Comparison of ENCODE assay signal across 9 cellular contexts in the genomic region with DNA sequence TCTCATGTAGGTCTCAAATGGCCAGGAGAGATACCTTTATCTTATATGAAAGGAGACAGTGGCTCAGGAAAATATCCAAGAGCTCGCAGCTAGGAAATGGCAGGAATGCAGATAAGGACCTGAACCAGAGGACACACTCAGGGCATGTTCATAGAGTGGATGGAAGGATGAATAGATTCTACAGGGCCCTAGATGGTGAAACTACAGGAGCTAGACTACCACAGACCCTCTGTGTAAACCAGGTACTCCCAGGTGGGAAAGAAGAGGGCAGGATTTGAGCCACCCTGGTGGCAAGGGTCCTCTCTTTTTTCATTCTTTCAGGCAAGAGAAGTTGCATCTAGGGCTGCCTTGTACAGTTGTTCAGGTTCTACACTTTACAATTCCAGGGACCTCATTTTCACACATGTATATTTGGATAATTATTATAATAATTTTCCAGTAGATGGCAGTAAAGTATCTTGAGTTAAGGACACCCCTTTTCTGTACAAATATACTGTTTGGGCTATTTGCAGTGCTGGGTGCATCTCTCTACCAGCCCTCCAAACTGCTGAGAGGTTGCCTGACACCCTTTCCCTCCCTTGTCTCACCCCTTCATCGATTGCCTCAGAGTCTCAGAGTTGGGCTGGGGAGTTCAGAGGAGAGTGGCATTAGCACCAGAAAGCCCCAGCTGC. TPM values are rescaled to one million over a fixed set of nuclear protein-coding genes. Genes with fewer than 3 reads are reported as not detected.
A peak's percentile ranks its signal among the peaks of the same experiment; 100 is the strongest.
DNase-seq lines count a peak whose midpoint lies in the region; ATAC-seq, FAIRE-seq and TF ChIP-seq lines count a peak whose summit lies in the region.
"Had no signal": no experiment of that assay in that cellular context is flagged by ENCODE, and none has a peak within 500 bp of the region (broad histone marks: within the 10 kb centered on the region; RNA-seq: fewer than 3 reads in every experiment).

No MANE protein-coding gene starts in this region.

- no TSS peak for BruUV-seq in K562 (replicated peaks; lab: Mats Ljungman, UMichigan)

- no peak for FAIRE-seq in K562 (lab: Jason Lieb, UNC)

- no peak overlapping the region for H3K4me3 ChIP-seq in K562
- no peak overlapping the region for H3K4me3 ChIP-seq in mucosa of descending colon
- no peak overlapping the region for H3K4me3 ChIP-seq in neuronal stem cell (ENCODE audit: low read length in 2 of 2)
- H3K4me3 ChIP-seq: SJSA1 had no signal

- H3K36me3 Mint-ChIP-seq in activated CD4-positive, alpha-beta T cell treated with anti-CD3 and anti-CD28 coated beads for 36 hours (ENCODE audit: low read depth), result no peaks in the 10 kb centered on the region

- no peaks in the 10 kb centered on the region for H3K9me1 ChIP-seq in K562 (ENCODE audit: control insufficient read depth, insufficient read depth, low read length)

- no peak overlapping the region for H3K4me2 ChIP-seq in K562 (ENCODE audit: insufficient read depth, low read length)
- no peak overlapping the region for H3K4me2 ChIP-seq in neuronal stem cell (ENCODE audit: insufficient read depth, low read length, poor library complexity, severe bottlenecking)

- H3K27ac ChIP-seq in K562 (ENCODE audit: extremely low read depth, low read depth, low read length) (no peak overlapping the region), neuronal stem cell (replicated peaks; ENCODE audit: low read length) (no peak overlapping the region)
- H3K27ac ChIP-seq: SJSA1 had no signal

- no peaks in the 10 kb centered on the region for H3K36me3 ChIP-seq in K562 (ENCODE audit: control insufficient read depth, insufficient read depth, low read length)
- no peaks in the 10 kb centered on the region for H3K36me3 ChIP-seq in mucosa of descending colon (ENCODE audit: low read depth)
- no peaks in the 10 kb centered on the region for H3K36me3 ChIP-seq in neuronal stem cell (replicated peaks in 1 of 2; ENCODE audit: control insufficient read depth in 2 of 2, insufficient read depth in 2 of 2, low read length in 2 of 2)
- H3K36me3 ChIP-seq: SJSA1 had no signal

- CTCF ChIA-PET in activated CD4-positive, alpha-beta T cell treated with anti-CD3 and anti-CD28 coated beads for 36 hours (lab: Charles Lee), result interaction anchor here (0.6 to 6.0 kb wide), 22 partner anchors 10 to 1176 kb away, joined by 3 to 73 read pairs (median 4); partner anchors contain the start of gene GSTZ1
- CTCF ChIA-PET in K562 (lab: Yijun Ruan, JAX; ENCODE audit: low intra/inter-chr PET ratio), result interaction anchor here (0.6 to 1.8 kb wide), 4 partner anchors 62 to 1360 kb away, joined by 3 to 6 read pairs (median 4); no protein-coding TSS in a partner anchor

- no peaks in the 10 kb centered on the region; a peak in 1 of 5 replicates for H3K4me1 ChIP-seq in K562 (replicated peaks in 1 of 2; ENCODE audit: control insufficient read depth in 2 of 2, insufficient read depth in 2 of 2, low read length in 2 of 2)
- H3K4me1 ChIP-seq in mucosa of descending colon (ENCODE audit: low read depth), result no peaks in the 10 kb centered on the region
- peaks cover 2 to 7% of the 10 kb centered on the region in 2 donors for H3K4me1 ChIP-seq in neuronal stem cell (ENCODE audit: control insufficient read depth in 2 of 2, insufficient read depth in 1 of 2, low read depth in 1 of 2, low read length in 2 of 2)
- H3K4me1 ChIP-seq: SJSA1 had no signal

- no peak overlapping the region for H3K18ac ChIP-seq in neuronal stem cell (ENCODE audit: low read length)

- no peak for TF ChIP-seq POLR2A in K562 (conservative IDR thresholded peaks at IDR 0.05)

- no peak overlapping the region for H4K91ac ChIP-seq in neuronal stem cell (ENCODE audit: low read depth, low read length, poor library complexity)

- no peak overlapping the region for H2BK15ac ChIP-seq in neuronal stem cell (ENCODE audit: low read length)

- H3K9ac ChIP-seq in K562 (ENCODE audit: insufficient read depth in 1 of 2, low read depth in 2 of 2, low read length in 2 of 2), result no peak overlapping the region
- no peak overlapping the region for H3K9ac ChIP-seq in neuronal stem cell (ENCODE audit: low read depth, low read length, poor library complexity)

- no peak for TF ChIP-seq EP300 in K562 (IDR thresholded peaks at IDR 0.05; ENCODE audit: low read length)

- no peak overlapping the region for H2AK5ac ChIP-seq in neuronal stem cell (ENCODE audit: low read depth, low read length)

- H4K8ac ChIP-seq in neuronal stem cell (ENCODE audit: low read depth, low read length), result no peak overlapping the region

- H3K27me3 ChIP-seq in K562 (ENCODE audit: control insufficient read depth in 2 of 2, insufficient read depth in 2 of 2, low read length in 2 of 2) (peaks cover 0 to 12% of the 10 kb centered on the region in 2 experiments; a peak in 1 of 5 replicates), neuronal stem cell (ENCODE audit: control insufficient read depth in 3 of 3, insufficient read depth in 3 of 3, low read depth in 1 of 3, low read length in 3 of 3) (peaks cover 0 to 3% (median 0%) of the 10 kb centered on the region in 3 experiments)
- H3K27me3 ChIP-seq: SJSA1 had no signal

- peak; percentile 26 to 56; a peak in 3 of 4 replicates for TF ChIP-seq RAD21 in K562 (CRISPR knock-in tag; conservative IDR thresholded peaks at IDR 0.05 in 1 of 2, IDR thresholded peaks at IDR 0.05 in 1 of 2)

- no peak overlapping the region for H2BK5ac ChIP-seq in neuronal stem cell (ENCODE audit: low read length)

- peak in 2 of 3 experiments; percentile 4 to 47; a peak in 2 of 6 replicates for TF ChIP-seq CTCF in K562 (IDR thresholded peaks at IDR 0.05 in 2 of 3, conservative IDR thresholded peaks at IDR 0.05 in 1 of 3; ENCODE audit: insufficient read depth in 2 of 3, low read depth in 1 of 3, low read length in 3 of 3)
- TF ChIP-seq CTCF in mucosa of descending colon (IDR thresholded peaks at IDR 0.05), result no peak

- peak; percentile 69 for ATAC-seq in activated CD4-positive, alpha-beta T cell treated with anti-CD3 and anti-CD28 coated beads for 36 hours
- ATAC-seq in K562 (peak; percentile 83), mucosa of descending colon (peak; percentile 53), HG03025 (IDR thresholded peaks at IDR 0.05; ENCODE audit: low FRiP score, unreplicated experiment) (no peak)

- H3K14ac ChIP-seq in neuronal stem cell (ENCODE audit: low read length), result no peak overlapping the region

- H3K79me2 ChIP-seq in K562 (ENCODE audit: control insufficient read depth, insufficient read depth, low read length), result no peaks in the 10 kb centered on the region

- H3K4me1 Mint-ChIP-seq in activated CD4-positive, alpha-beta T cell treated with anti-CD3 and anti-CD28 coated beads for 36 hours, result no peaks in the 10 kb centered on the region

- H4K20me1 ChIP-seq in K562 (replicated peaks; ENCODE audit: control insufficient read depth, insufficient read depth, low read length), result no peaks in the 10 kb centered on the region

- in situ Hi-C loops in K562 (cut with MboI), result no loop called here

- no peak overlapping the region for H2BK120ac ChIP-seq in neuronal stem cell (ENCODE audit: low read depth, low read length)

- no peak overlapping the region for H3K27ac Mint-ChIP-seq in activated CD4-positive, alpha-beta T cell treated with anti-CD3 and anti-CD28 coated beads for 36 hours

- no peak for DNase-seq in activated CD4-positive, alpha-beta T cell treated with anti-CD3 and anti-CD28 coated beads for 36 hours
- no peak for DNase-seq in activated CD4-positive, alpha-beta T cell treated with anti-CD3 and anti-CD28 coated beads for 1 hour
- DNase-seq in NCI-H2171 treated with DMSO at 0.1 percent for 48 hours (lab: John Stamatoyannopoulos, UW) (peak; percentile 86), K562 (ENCODE audit: extremely low read depth in 1 of 4, low spot score in 3 of 4) (peak in 2 of 4 experiments; percentile 19 to 39), mucosa of descending colon (no peak), neuronal stem cell (ENCODE audit: low spot score) (no peak)
- no peak for DNase-seq in NK-92 treated with Interleukin-12 subunit alpha and Interleukin-12 subunit beta, amount 100 ng/mL, for 24 hours (lab: John Stamatoyannopoulos, UW)

- 0% methylated on average over 2 of the region's 2 CpGs for WGBS in K562 (ENCODE audit: insufficient coverage, low coverage, missing lambda C conversion rate)
- WGBS in neuronal stem cell (ENCODE audit: extremely low coverage in 2 of 2, insufficient read length in 2 of 2, insufficient replicate concordance in 1 of 2), 2 donors, result no CpG with 5 or more reads among the region's 2 CpGs

- H2BK12ac ChIP-seq in neuronal stem cell (ENCODE audit: low read length), result no peak overlapping the region

- H3K9me3 Mint-ChIP-seq in activated CD4-positive, alpha-beta T cell treated with anti-CD3 and anti-CD28 coated beads for 36 hours (ENCODE audit: low read depth), result no peaks in the 10 kb centered on the region

- no peak overlapping the region for H3K4ac ChIP-seq in neuronal stem cell (ENCODE audit: low read length)

- H3K9me3 ChIP-seq in K562 (replicated peaks; ENCODE audit: control insufficient read depth, insufficient read depth, low read depth, low read length), result no peaks in the 10 kb centered on the region
- H3K9me3 ChIP-seq in mucosa of descending colon, result no peaks in the 10 kb centered on the region
- H3K9me3 ChIP-seq in neuronal stem cell (replicated peaks in 1 of 2; ENCODE audit: control insufficient read depth in 2 of 2, insufficient read depth in 1 of 2, low read depth in 1 of 2, low read length in 2 of 2), result no peaks in the 10 kb centered on the region
- H3K9me3 ChIP-seq: SJSA1 had no signal

- H2AFZ ChIP-seq in K562 (ENCODE audit: low read depth, low read length), result no peak overlapping the region
- H2AFZ ChIP-seq in neuronal stem cell (ENCODE audit: low read length), result no peak overlapping the region

- POLR2A ChIA-PET in activated CD4-positive, alpha-beta T cell treated with anti-CD3 and anti-CD28 coated beads for 36 hours (lab: Charles Lee), result no interaction called here
- POLR2A ChIA-PET in K562 (lab: Yijun Ruan, JAX), result interaction anchor here (0.6 to 1.1 kb wide), 2 partner anchors 16 to 466 kb away, joined by 3 to 4 read pairs; no protein-coding TSS in a partner anchor

- peaks cover 34% of the 10 kb centered on the region for H3K27me3 Mint-ChIP-seq in activated CD4-positive, alpha-beta T cell treated with anti-CD3 and anti-CD28 coated beads for 36 hours

- H3K79me1 ChIP-seq in neuronal stem cell (ENCODE audit: low read depth, low read length), result no peaks in the 10 kb centered on the region

- intact Hi-C loops in activated CD4-positive, alpha-beta T cell treated with anti-CD3 and anti-CD28 coated beads for 36 hours (cut with DNase I, micrococcal nuclease), result loop anchor here (1.0 to 5.0 kb wide), 4 partner anchors 60 to 164 kb away; no protein-coding TSS in a partner anchor
- intact Hi-C loops in K562 (cut with micrococcal nuclease), result loop anchor here (2.0 to 5.0 kb wide), 4 partner anchors 60 to 400 kb away; no protein-coding TSS in a partner anchor
- intact Hi-C loops in mucosa of descending colon (cut with DNase I, micrococcal nuclease), result loop anchor here (10.0 kb wide), 2 partner anchors 63 to 163 kb away; no protein-coding TSS in a partner anchor

- H3K4me3 Mint-ChIP-seq in activated CD4-positive, alpha-beta T cell treated with anti-CD3 and anti-CD28 coated beads for 36 hours, result no peak overlapping the region

- no peak overlapping the region for H3K23ac ChIP-seq in neuronal stem cell (ENCODE audit: low read depth, low read length, poor library complexity)

RNA-seq across cellular contexts. Expression of gene ZDHHC22, which starts 10.5 kb away (rescaled TPM):
- total RNA-seq in activated CD4-positive, alpha-beta T cell treated with anti-CD3 and anti-CD28 coated beads for 36 hours, result not detected
- total RNA-seq in K562 (2011; cell fraction: chromatin; rRNA removed; ENCODE audit: low replicate concordance), result not detected in 2 replicates
- total RNA-seq in K562 (2011; cell fraction: nucleolus; rRNA removed), result not detected in 2 replicates
- total RNA-seq in K562 (2011; cell fraction: nucleoplasm; rRNA removed), result not detected in 2 replicates
- total RNA-seq in K562 (2014; rRNA removed) (not detected in 2 replicates), K562 (2014; rRNA removed; fragmentation: Illumina TruSeq; extraction: Trizol) (not detected in 2 replicates), K562 (2015; rRNA removed; fragmentation: Illumina TruSeq; extraction: Trizol) (not detected in 2 replicates), K562 (2021) (not detected in 2 replicates), mucosa of descending colon (1 to 10 TPM in 1 of 3 donors, not detected in 2; 1.7 TPM)
- polyA plus RNA-seq in K562 (2011; rRNA removed) (not detected in 2 replicates), K562 (2014; fragmentation: Illumina TruSeq; extraction: Trizol) (not detected in 2 replicates), K562 (2014; fragmentation: Nextera tagmentation; extraction: Ambion mirVana) (not detected), K562 (2014; rRNA removed) (not detected in 2 replicates)
- not detected in 2 replicates for polyA plus RNA-seq in K562 (2011; cell fraction: cytosol; rRNA removed)
- not detected in 2 replicates for polyA plus RNA-seq in K562 (2011; cell fraction: nucleus; rRNA removed)
- polyA plus RNA-seq in K562 (2012), result not detected in 2 replicates
- polyA minus RNA-seq in K562 (2011; rRNA and poly(A)+ RNA removed), result not detected in 2 replicates
- polyA minus RNA-seq in K562 (2011; cell fraction: cytosol; rRNA and poly(A)+ RNA removed), result not detected in 2 replicates
- not detected in 2 replicates for polyA minus RNA-seq in K562 (2011; cell fraction: nucleus; rRNA and poly(A)+ RNA removed)
- 0.53 TPM for polyA plus RNA-seq in neuronal stem cell (2013, experiment 1 of 2)
- polyA plus RNA-seq in neuronal stem cell (2013, experiment 2 of 2), result 0.54 TPM

RNA-seq across cellular contexts. Expression of gene TMEM63C, which starts 29.5 kb away (rescaled TPM):
- total RNA-seq in activated CD4-positive, alpha-beta T cell treated with anti-CD3 and anti-CD28 coated beads for 36 hours, result 1 to 10 TPM; 1.1 to 1.4 TPM
- total RNA-seq in K562 (2011; cell fraction: chromatin; rRNA removed; ENCODE audit: low replicate concordance), result 0.25 TPM in 1 of 2 replicates, not detected in the other
- not detected in 2 replicates for total RNA-seq in K562 (2011; cell fraction: nucleolus; rRNA removed)
- not detected in 2 replicates for total RNA-seq in K562 (2011; cell fraction: nucleoplasm; rRNA removed)
- total RNA-seq in K562 (2014; rRNA removed) (not detected in 2 replicates), K562 (2014; rRNA removed; fragmentation: Illumina TruSeq; extraction: Trizol) (not detected in 2 replicates), K562 (2015; rRNA removed; fragmentation: Illumina TruSeq; extraction: Trizol) (0.57 TPM in 1 of 2 replicates, not detected in the other), K562 (2021) (not detected in 2 replicates), mucosa of descending colon (10 to 100 TPM; 21.2 to 40.8 (median 34.9) TPM)
- polyA plus RNA-seq in K562 (2011; rRNA removed) (0.07 and 0.14 TPM in 2 replicates), K562 (2014; fragmentation: Illumina TruSeq; extraction: Trizol) (not detected in 2 replicates), K562 (2014; fragmentation: Nextera tagmentation; extraction: Ambion mirVana) (not detected), K562 (2014; rRNA removed) (not detected in 2 replicates)
- not detected in 2 replicates for polyA plus RNA-seq in K562 (2011; cell fraction: cytosol; rRNA removed)
- 0.08 TPM in 1 of 2 replicates, not detected in the other for polyA plus RNA-seq in K562 (2011; cell fraction: nucleus; rRNA removed)
- polyA plus RNA-seq in K562 (2012), result 0.15 TPM in 1 of 2 replicates, not detected in the other
- polyA minus RNA-seq in K562 (2011; rRNA and poly(A)+ RNA removed), result 0.03 TPM in 1 of 2 replicates, not detected in the other
- polyA minus RNA-seq in K562 (2011; cell fraction: cytosol; rRNA and poly(A)+ RNA removed), result not detected in 2 replicates
- 0.13 TPM in 1 of 2 replicates, not detected in the other for polyA minus RNA-seq in K562 (2011; cell fraction: nucleus; rRNA and poly(A)+ RNA removed)
- 1.9 TPM for polyA plus RNA-seq in neuronal stem cell (2013, experiment 1 of 2)
- polyA plus RNA-seq in neuronal stem cell (2013, experiment 2 of 2), result 1.9 TPM

RNA-seq across cellular contexts. Expression of gene CIPC, which starts 54.0 kb away (rescaled TPM):
- 1 to 10 TPM; 8.6 to 10.0 TPM for total RNA-seq in activated CD4-positive, alpha-beta T cell treated with anti-CD3 and anti-CD28 coated beads for 36 hours
- total RNA-seq in K562 (2011; cell fraction: chromatin; rRNA removed; ENCODE audit: low replicate concordance), result 10.6 and 18.5 TPM in 2 replicates
- 9.2 and 11.6 TPM in 2 replicates for total RNA-seq in K562 (2011; cell fraction: nucleolus; rRNA removed)
- total RNA-seq in K562 (2011; cell fraction: nucleoplasm; rRNA removed), result 15.0 and 19.5 TPM in 2 replicates
- 8.5 and 11.1 TPM in 2 replicates for total RNA-seq in K562 (2014; rRNA removed)
- total RNA-seq in K562 (2014; rRNA removed; fragmentation: Illumina TruSeq; extraction: Trizol), result 11.5 and 12.1 TPM in 2 replicates
- total RNA-seq in K562 (2015; rRNA removed; fragmentation: Illumina TruSeq; extraction: Trizol), result 11.1 and 11.9 TPM in 2 replicates
- total RNA-seq in K562 (2021), result 10.7 and 14.4 TPM in 2 replicates
- polyA plus RNA-seq in K562 (2011; rRNA removed), result 15.3 and 16.9 TPM in 2 replicates
- 9.1 and 10.5 TPM in 2 replicates for polyA plus RNA-seq in K562 (2011; cell fraction: cytosol; rRNA removed)
- polyA plus RNA-seq in K562 (2011; cell fraction: nucleus; rRNA removed), result 14.3 and 15.5 TPM in 2 replicates
- polyA plus RNA-seq in K562 (2012), result 5.6 and 8.3 TPM in 2 replicates
- 9.6 and 11.4 TPM in 2 replicates for polyA plus RNA-seq in K562 (2014; fragmentation: Illumina TruSeq; extraction: Trizol)
- polyA plus RNA-seq in K562 (2014; fragmentation: Nextera tagmentation; extraction: Ambion mirVana), result 1 to 10 TPM; 5.0 to 6.5 TPM
- 9.0 and 10.8 TPM in 2 replicates for polyA plus RNA-seq in K562 (2014; rRNA removed)
- 13.3 and 14.9 TPM in 2 replicates for polyA minus RNA-seq in K562 (2011; rRNA and poly(A)+ RNA removed)
- polyA minus RNA-seq in K562 (2011; cell fraction: cytosol; rRNA and poly(A)+ RNA removed), result 5.8 and 11.6 TPM in 2 replicates
- 7.7 and 8.3 TPM in 2 replicates for polyA minus RNA-seq in K562 (2011; cell fraction: nucleus; rRNA and poly(A)+ RNA removed)
- total RNA-seq in mucosa of descending colon, result 10 to 100 TPM; 45.7 to 84.9 (median 61.0) TPM
- 14.2 TPM for polyA plus RNA-seq in neuronal stem cell (2013, experiment 1 of 2)
- polyA plus RNA-seq in neuronal stem cell (2013, experiment 2 of 2), result 14.6 TPM

Comparison
In these comparisons a context has a peak if more than half of its experiments do, and no peak if none do; other contexts are left out.
1. RNA of gene TMEM63C, which starts 29.5 kb away (total RNA-seq): 21.2 to 40.8 TPM in mucosa of descending colon; 1.1 to 1.4 TPM in activated CD4-positive, alpha-beta T cell treated with anti-CD3 and anti-CD28 coated beads for 36 hours and 0.25 to 0.57 TPM in K562; every median in the first group is over 4 times any median in the second.